ENCODE assay signal across 9 cellular contexts in genomic region chr15:63497642-63498100, GRCh38. TPM values are rescaled to one million over a fixed set of nuclear protein-coding genes. Genes with fewer than 3 reads are reported as not detected.
DNase-seq lines count a peak whose midpoint lies in the region; ATAC-seq and TF ChIP-seq lines count a peak whose summit lies in the region.
"Had no signal": no experiment of that assay in that cellular context is flagged by ENCODE, and none has a peak within 500 bp of the region (broad histone marks: within the 10 kb centered on the region; RNA-seq: fewer than 3 reads in every experiment).

No MANE protein-coding gene starts in this region.

- H3K4me3 ChIP-seq in OCI-LY1 (ENCODE audit: low read depth, low read length, poor library complexity, severe bottlenecking) (no peak overlapping the region), mononuclear cell (ENCODE audit: low read length) (peak overlapping the region; percentile 55)

- no peaks in the 10 kb centered on the region for H3F3A ChIP-seq in OCI-LY1 (ENCODE audit: insufficient read depth, low read length)

- no peaks in the 10 kb centered on the region for H4K20me1 ChIP-seq in OCI-LY1 (ENCODE audit: insufficient read depth, low read length)

- H3K4me2 ChIP-seq in OCI-LY1 (ENCODE audit: low read length), result peak overlapping the region; percentile 47

- H3K79me2 ChIP-seq in OCI-LY1 (ENCODE audit: insufficient read depth, low read length), result no peaks in the 10 kb centered on the region

- peaks cover 60% of the 10 kb centered on the region for H3K4me1 ChIP-seq in OCI-LY1 (ENCODE audit: insufficient read depth, low read length, severe bottlenecking)
- H3K4me1 ChIP-seq in mononuclear cell (ENCODE audit: insufficient read depth, low read length), result peaks cover 100% of the 10 kb centered on the region

- no peaks in the 10 kb centered on the region for H3K36me3 ChIP-seq in OCI-LY1 (ENCODE audit: insufficient read depth, low read length)

- DNase-seq in CMK (ENCODE audit: low read depth) (peak; percentile 81), nephron progenitor cell (no peak), NCI-H2227 treated with DMSO at 0.1 percent for 48 hours (lab: John Stamatoyannopoulos, UW) (no peak)
- peak; percentile 59 for DNase-seq in activated T-helper 1 cell treated with anti-CD3 and anti-CD28 coated beads, Interleukin-12 subunit alpha, Interleukin-12 subunit beta, Interleukin-2, Interleukin-4 antibody, amounts not matched to agents 30 ng/mL and 10 ng/mL and 1 ng/mL, durations not matched to agents 14 hours and 24 hours and 36 hours (ENCODE audit: low spot score)
- DNase-seq: foreskin fibroblast had no signal

- no peaks in the 10 kb centered on the region for H3K9me3 Mint-ChIP-seq in activated T-helper 1 cell treated with anti-CD3 and anti-CD28 coated beads, Interleukin-12 subunit alpha, Interleukin-12 subunit beta, Interleukin-2, Interleukin-4 antibody, amounts not matched to agents 30 ng/mL and 10 ng/mL and 1 ng/mL, durations not matched to agents 14 hours and 24 hours and 36 hours
- no peaks in the 10 kb centered on the region for H3K9me3 Mint-ChIP-seq in nephron progenitor cell

- no peaks in the 10 kb centered on the region for H3K9me2 ChIP-seq in OCI-LY1 (ENCODE audit: low read depth, low read length)

- ATAC-seq in HG02973 (IDR thresholded peaks at IDR 0.05; ENCODE audit: unreplicated experiment), result no peak
- ATAC-seq in GM18517 (IDR thresholded peaks at IDR 0.05; ENCODE audit: unreplicated experiment), result no peak

- no peak overlapping the region for H2AFZ ChIP-seq in OCI-LY1 (ENCODE audit: low read length)

- intact Hi-C loops in activated T-helper 1 cell treated with anti-CD3 and anti-CD28 coated beads, Interleukin-12 subunit alpha, Interleukin-12 subunit beta, Interleukin-2, Interleukin-4 antibody, amounts not matched to agents 30 ng/mL and 10 ng/mL and 1 ng/mL, durations not matched to agents 14 hours and 24 hours and 36 hours (cut with micrococcal nuclease), result loop anchor here (1.0 to 5.0 kb wide), 4 partner anchors 10 to 285 kb away; no protein-coding TSS in a partner anchor

- H3K27ac Mint-ChIP-seq in activated T-helper 1 cell treated with anti-CD3 and anti-CD28 coated beads, Interleukin-12 subunit alpha, Interleukin-12 subunit beta, Interleukin-2, Interleukin-4 antibody, amounts not matched to agents 30 ng/mL and 10 ng/mL and 1 ng/mL, durations not matched to agents 14 hours and 24 hours and 36 hours, result no peak overlapping the region
- no peak overlapping the region for H3K27ac Mint-ChIP-seq in nephron progenitor cell

- H3K27ac ChIP-seq in OCI-LY1 (ENCODE audit: low read depth, low read length, poor library complexity, severe bottlenecking), result peak overlapping the region; percentile 94

- peak overlapping the region; percentile 26; the same call in 1 of the 2 replicates for H3K9ac ChIP-seq in OCI-LY1 (ENCODE audit: low read length)

- no peaks in the 10 kb centered on the region for H3K27me3 Mint-ChIP-seq in activated T-helper 1 cell treated with anti-CD3 and anti-CD28 coated beads, Interleukin-12 subunit alpha, Interleukin-12 subunit beta, Interleukin-2, Interleukin-4 antibody, amounts not matched to agents 30 ng/mL and 10 ng/mL and 1 ng/mL, durations not matched to agents 14 hours and 24 hours and 36 hours (ENCODE audit: insufficient read depth)
- peaks cover 4% of the 10 kb centered on the region for H3K27me3 Mint-ChIP-seq in nephron progenitor cell (ENCODE audit: low read depth, poor library complexity)

- peaks cover 31% of the 10 kb centered on the region for H3K4me1 Mint-ChIP-seq in activated T-helper 1 cell treated with anti-CD3 and anti-CD28 coated beads, Interleukin-12 subunit alpha, Interleukin-12 subunit beta, Interleukin-2, Interleukin-4 antibody, amounts not matched to agents 30 ng/mL and 10 ng/mL and 1 ng/mL, durations not matched to agents 14 hours and 24 hours and 36 hours (ENCODE audit: low read depth)
- peaks cover 46% of the 10 kb centered on the region for H3K4me1 Mint-ChIP-seq in nephron progenitor cell

- no peak overlapping the region for H3K4me3 Mint-ChIP-seq in activated T-helper 1 cell treated with anti-CD3 and anti-CD28 coated beads, Interleukin-12 subunit alpha, Interleukin-12 subunit beta, Interleukin-2, Interleukin-4 antibody, amounts not matched to agents 30 ng/mL and 10 ng/mL and 1 ng/mL, durations not matched to agents 14 hours and 24 hours and 36 hours
- H3K4me3 Mint-ChIP-seq in nephron progenitor cell, result no peak overlapping the region

- TF ChIP-seq CTCF in OCI-LY1 (IDR thresholded peaks at IDR 0.05; ENCODE audit: low read length) (no peak), nephron progenitor cell (IDR thresholded peaks at IDR 0.05) (no peak)

- no peaks in the 10 kb centered on the region for H3K27me3 ChIP-seq in OCI-LY1 (ENCODE audit: insufficient read depth, low read length)
- H3K27me3 ChIP-seq in mononuclear cell (ENCODE audit: insufficient read depth, low read length), result no peaks in the 10 kb centered on the region

- H3K9me3 ChIP-seq in OCI-LY1 (ENCODE audit: low read length) (no peaks in the 10 kb centered on the region), mononuclear cell (ENCODE audit: low read depth, low read length) (no peaks in the 10 kb centered on the region)

- peaks cover 3% of the 10 kb centered on the region for H3K36me3 Mint-ChIP-seq in activated T-helper 1 cell treated with anti-CD3 and anti-CD28 coated beads, Interleukin-12 subunit alpha, Interleukin-12 subunit beta, Interleukin-2, Interleukin-4 antibody, amounts not matched to agents 30 ng/mL and 10 ng/mL and 1 ng/mL, durations not matched to agents 14 hours and 24 hours and 36 hours (ENCODE audit: low read depth)
- no peaks in the 10 kb centered on the region for H3K36me3 Mint-ChIP-seq in nephron progenitor cell (ENCODE audit: low read depth)

RNA-seq across cellular contexts. Expression of gene USP3, which starts 6.7 kb away (rescaled TPM):
- 46.9 and 58.9 TPM in 2 replicates for total RNA-seq in activated T-helper 1 cell treated with anti-CD3 and anti-CD28 coated beads, Interleukin-12 subunit alpha, Interleukin-12 subunit beta, Interleukin-2, Interleukin-4 antibody, amounts not matched to agents 30 ng/mL and 10 ng/mL and 1 ng/mL, durations not matched to agents 14 hours and 24 hours and 36 hours
- 408 TPM for total RNA-seq in mononuclear cell

Comparison
In these comparisons a context has a peak if more than half of its experiments do, and no peak if none do; other contexts are left out.
1. DNase-seq: peak in CMK (single experiment) and activated T-helper 1 cell treated with anti-CD3 and anti-CD28 coated beads, Interleukin-12 subunit alpha, Interleukin-12 subunit beta, Interleukin-2, Interleukin-4 antibody, amounts not matched to agents 30 ng/mL and 10 ng/mL and 1 ng/mL, durations not matched to agents 14 hours and 24 hours and 36 hours (single experiment); none in nephron progenitor cell (single experiment) and NCI-H2227 treated with DMSO at 0.1 percent for 48 hours (single experiment).